ENCODE assay signal across 21 cellular contexts in the genomic region with DNA sequence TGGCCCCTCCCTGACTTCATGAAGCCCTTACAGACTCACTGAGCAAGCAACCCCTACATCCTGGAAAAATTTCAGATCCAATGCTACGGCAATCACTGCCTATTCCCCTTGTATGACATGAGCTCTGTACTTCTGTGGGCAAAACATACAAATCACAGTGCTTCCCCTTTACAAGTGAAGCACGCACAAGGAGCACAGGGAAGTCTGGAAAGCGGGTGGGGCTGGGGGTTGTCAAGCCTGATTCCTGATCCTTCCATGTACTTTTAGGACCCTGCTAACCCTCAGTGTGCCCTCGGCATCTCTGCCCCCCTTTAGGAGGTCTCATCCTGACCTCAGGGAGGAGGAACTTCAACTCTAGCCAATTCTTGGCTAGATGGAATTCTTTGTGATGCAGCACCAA.
"Had no signal": no experiment of that assay in that cellular context is flagged by ENCODE, and none has a peak within 500 bp of the region (broad histone marks: within the 10 kb centered on the region; RNA-seq: fewer than 3 reads in every experiment).

No MANE protein-coding gene starts in this region.

- H3K9me3 ChIP-seq: breast epithelium, heart left ventricle, sigmoid colon, tibial artery had no signal

- H3K36me3 ChIP-seq: breast epithelium, heart left ventricle, sigmoid colon, tibial artery, WERI-Rb-1 had no signal

- DNase-seq: activated CD4-positive, alpha-beta T cell treated with anti-CD3 and anti-CD28 coated beads for 1 hour; activated CD4-positive, alpha-beta T cell treated with anti-CD3 and anti-CD28 coated beads, Interleukin-2, amount 50 U/mL, for 1 hour; activated CD8-positive, alpha-beta T cell treated with anti-CD3 and anti-CD28 coated beads, Interleukin-2, amount 10 ng/mL, durations not matched to agents 7 days and 5 days; activated gamma-delta T cell treated with Interleukin-2 at 50 U/mL for 16 hours; aorta; cortex of kidney; heart left ventricle; left ventricle myocardium superior; mammary epithelial cell; sigmoid colon; stimulated activated CD4-positive, alpha-beta T cell treated with anti-CD3 and anti-CD28 coated beads, Interleukin-4, amount 100 ng/mL, for 4 hours; T-helper 1 cell; tibial artery; WERI-Rb-1 had no signal

- H3K27ac ChIP-seq: breast epithelium, epithelial cell of prostate, heart left ventricle, sigmoid colon, tibial artery, WERI-Rb-1 had no signal

- ATAC-seq: activated CD8-positive, alpha-beta T cell treated with anti-CD3 and anti-CD28 coated beads, Interleukin-2, amount 10 ng/mL, durations not matched to agents 7 days and 5 days; left ventricle myocardium superior had no signal

- H3K4me3 ChIP-seq: breast epithelium, heart left ventricle, sigmoid colon, tibial artery had no signal

- H3K36me3 Mint-ChIP-seq: activated naive CD4-positive, alpha-beta T cell treated with anti-CD3 and anti-CD28 coated beads, Interleukin-2, amount 50 U/mL, for 24 hours had no signal

- H3K4me3 Mint-ChIP-seq: activated CD8-positive, alpha-beta T cell treated with anti-CD3 and anti-CD28 coated beads, Interleukin-2, amount 10 ng/mL, durations not matched to agents 7 days and 5 days; activated naive CD4-positive, alpha-beta T cell treated with anti-CD3 and anti-CD28 coated beads, Interleukin-2, amount 50 U/mL, for 24 hours; activated T-helper 1 cell treated with anti-CD3 and anti-CD28 coated beads, Interleukin-12 subunit alpha, Interleukin-12 subunit beta, Interleukin-2, Interleukin-4 antibody, amounts not matched to agents 30 ng/mL and 10 ng/mL and 1 ng/mL, durations not matched to agents 14 hours and 24 hours and 36 hours; central memory CD8-positive, alpha-beta T cell; nephron progenitor cell; stimulated activated naive CD8-positive, alpha-beta T cell treated with anti-CD3 and anti-CD28 coated beads, Interleukin-15, Interleukin-2, amounts not matched to agents 100 ng/mL and 50 ng/mL, for 24 hours had no signal

- H3K9me3 Mint-ChIP-seq: activated naive CD4-positive, alpha-beta T cell treated with anti-CD3 and anti-CD28 coated beads, Interleukin-2, amount 50 U/mL, for 24 hours; activated T-helper 1 cell treated with anti-CD3 and anti-CD28 coated beads, Interleukin-12 subunit alpha, Interleukin-12 subunit beta, Interleukin-2, Interleukin-4 antibody, amounts not matched to agents 30 ng/mL and 10 ng/mL and 1 ng/mL, durations not matched to agents 14 hours and 24 hours and 36 hours; central memory CD8-positive, alpha-beta T cell; nephron progenitor cell; stimulated activated naive CD8-positive, alpha-beta T cell treated with anti-CD3 and anti-CD28 coated beads, Interleukin-15, Interleukin-2, amounts not matched to agents 100 ng/mL and 50 ng/mL, for 24 hours had no signal

- H3K4me1 ChIP-seq: breast epithelium, heart left ventricle, sigmoid colon had no signal

- H3K27me3 ChIP-seq: breast epithelium, tibial artery had no signal

- H3K4me1 Mint-ChIP-seq: activated naive CD4-positive, alpha-beta T cell treated with anti-CD3 and anti-CD28 coated beads, Interleukin-2, amount 50 U/mL, for 24 hours; central memory CD8-positive, alpha-beta T cell had no signal

- H3K27ac Mint-ChIP-seq: activated CD8-positive, alpha-beta T cell treated with anti-CD3 and anti-CD28 coated beads, Interleukin-2, amount 10 ng/mL, durations not matched to agents 7 days and 5 days; activated naive CD4-positive, alpha-beta T cell treated with anti-CD3 and anti-CD28 coated beads, Interleukin-2, amount 50 U/mL, for 24 hours; activated T-helper 1 cell treated with anti-CD3 and anti-CD28 coated beads, Interleukin-12 subunit alpha, Interleukin-12 subunit beta, Interleukin-2, Interleukin-4 antibody, amounts not matched to agents 30 ng/mL and 10 ng/mL and 1 ng/mL, durations not matched to agents 14 hours and 24 hours and 36 hours; stimulated activated naive CD8-positive, alpha-beta T cell treated with anti-CD3 and anti-CD28 coated beads, Interleukin-15, Interleukin-2, amounts not matched to agents 100 ng/mL and 50 ng/mL, for 24 hours had no signal
